In the genomic region with DNA sequence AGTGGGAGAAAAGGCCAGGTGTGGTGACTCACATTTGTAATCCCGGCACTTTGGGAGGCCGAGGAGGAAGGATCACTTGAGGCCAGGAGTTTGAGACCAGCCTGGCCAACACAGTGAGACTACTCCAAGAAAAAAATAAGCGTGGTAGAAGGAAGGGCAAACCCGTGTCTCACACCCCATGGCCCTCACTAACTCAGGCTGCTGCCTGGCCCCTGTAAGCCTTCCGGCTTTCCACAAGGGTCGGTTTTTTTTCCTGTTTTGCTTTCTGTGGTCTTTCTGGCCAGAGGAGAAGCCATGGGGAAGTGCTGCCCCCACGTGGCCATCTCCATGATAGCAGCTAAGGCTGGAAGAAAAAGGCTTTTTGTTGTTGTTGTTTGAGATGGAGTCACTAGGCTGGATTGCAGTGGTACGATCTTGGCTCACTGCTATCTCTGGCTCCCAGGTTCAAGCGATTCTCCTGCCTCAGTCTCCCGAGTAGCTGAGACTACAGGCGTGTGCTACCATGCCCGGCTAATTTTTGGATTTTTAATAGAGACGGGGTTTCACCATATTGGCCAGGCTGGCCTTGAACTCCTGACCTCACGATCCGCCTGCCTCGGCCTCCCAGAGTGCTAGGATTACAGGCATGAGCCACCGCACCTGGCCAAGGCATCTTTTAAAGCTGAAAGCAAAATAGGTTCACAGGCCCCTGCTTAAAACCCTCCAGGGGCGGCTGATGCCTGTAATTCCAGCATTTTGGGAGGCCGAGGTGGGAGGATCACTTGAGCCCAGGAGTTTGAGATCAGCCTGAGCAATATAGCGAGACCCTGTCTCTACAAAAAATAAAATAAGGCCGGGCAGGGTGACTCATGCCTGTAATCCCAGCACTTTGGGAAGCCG, we compare ENCODE assay signal across 8 cellular contexts. TPM values are rescaled to one million over a fixed set of nuclear protein-coding genes. Genes with fewer than 3 reads are reported as not detected.
A peak's percentile ranks its signal among the peaks of the same experiment; 100 is the strongest.
DNase-seq lines count a peak whose midpoint lies in the region; ATAC-seq and TF ChIP-seq lines count a peak whose summit lies in the region.

No MANE protein-coding gene starts in this region.

- no peak overlapping the region for H3K4me3 ChIP-seq in lung

- no peaks in the 10 kb centered on the region for H3K27me3 ChIP-seq in lung (ENCODE audit: control insufficient read depth, insufficient read depth)

- peak; percentile 98 for TF ChIP-seq CTCF in lung (IDR thresholded peaks at IDR 0.05; ENCODE audit: control extremely low read depth, extremely low read depth)

- DNase-seq in AG08396 (ENCODE audit: low spot score) (peak; percentile 62), GOT3 (lab: John Stamatoyannopoulos, UW) (peak; percentile 21), NCI-H69 (lab: John Stamatoyannopoulos, UW) (peak; percentile 59), ecto neural progenitor cell (ENCODE audit: low spot score) (peak; percentile 92), lung (ENCODE audit: low spot score) (peak; percentile 80)
- DNase-seq in activated CD4-positive, alpha-beta T cell treated with anti-CD3 and anti-CD28 coated beads, Interleukin-2, amount 50 U/mL, for 4 hours: peak; percentile 81 to 88
- peak; percentile 63 for DNase-seq in stimulated activated CD8-positive, alpha-beta memory T cell treated with anti-CD3 and anti-CD28 coated beads, Interleukin-12 subunit alpha, Interleukin-12 subunit beta, amount 100 ng/mL, for 4 hours (ENCODE audit: low read depth)

- ATAC-seq in lung (ENCODE audit: insufficient read depth, low FRiP score): peak; percentile 71
- no peak for ATAC-seq in GM19455 (IDR thresholded peaks at IDR 0.05; ENCODE audit: unreplicated experiment)

- no peaks in the 10 kb centered on the region for H3K4me1 ChIP-seq in lung (ENCODE audit: control insufficient read depth in 2 of 2, insufficient read depth in 2 of 2, low read length in 2 of 2)

- WGBS in lung, 2 donors: 40 to 45% methylated on average over 22 of the region's 22 CpGs

- H3K27ac ChIP-seq in lung (ENCODE audit: low read depth in 1 of 2, low read length in 1 of 2): no peak overlapping the region

- H3K9me3 ChIP-seq in lung (ENCODE audit: control insufficient read depth in 2 of 2, insufficient read depth in 1 of 2, low read length in 1 of 2): no peaks in the 10 kb centered on the region

- no peaks in the 10 kb centered on the region for H3K36me3 ChIP-seq in lung (ENCODE audit: control insufficient read depth in 2 of 2, insufficient read depth in 2 of 2, low read length in 2 of 2)

RNA-seq across cellular contexts. Expression of a gene that starts 7.5 kb away (rescaled TPM):
- total RNA-seq in lung: 10 to 100 TPM; 39.9 to 55.6 TPM
- 10 to 100 TPM; 22.8 to 31.0 TPM for polyA plus RNA-seq in lung

RNA-seq across cellular contexts. Expression of a gene that starts 47.0 kb away (rescaled TPM):
- 10 to 100 TPM; 31.9 to 64.6 TPM for total RNA-seq in lung
- 1 to 10 TPM; 5.8 to 9.8 TPM for polyA plus RNA-seq in lung

Comparison
In these comparisons a context has a peak if more than half of its experiments do, and no peak if none do; other contexts are left out.
1. DNase-seq: peak in every context shown above with its lines; median percentile 92 in ecto neural progenitor cell; 84 in activated CD4-positive, alpha-beta T cell treated with anti-CD3 and anti-CD28 coated beads, Interleukin-2, amount 50 U/mL, for 4 hours; 80 in lung; 63 in stimulated activated CD8-positive, alpha-beta memory T cell treated with anti-CD3 and anti-CD28 coated beads, Interleukin-12 subunit alpha, Interleukin-12 subunit beta, amount 100 ng/mL, for 4 hours; 62 in AG08396; 59 in NCI-H69; 21 in GOT3.